16 cellular contexts compared by ENCODE assay signal in the genomic region with DNA sequence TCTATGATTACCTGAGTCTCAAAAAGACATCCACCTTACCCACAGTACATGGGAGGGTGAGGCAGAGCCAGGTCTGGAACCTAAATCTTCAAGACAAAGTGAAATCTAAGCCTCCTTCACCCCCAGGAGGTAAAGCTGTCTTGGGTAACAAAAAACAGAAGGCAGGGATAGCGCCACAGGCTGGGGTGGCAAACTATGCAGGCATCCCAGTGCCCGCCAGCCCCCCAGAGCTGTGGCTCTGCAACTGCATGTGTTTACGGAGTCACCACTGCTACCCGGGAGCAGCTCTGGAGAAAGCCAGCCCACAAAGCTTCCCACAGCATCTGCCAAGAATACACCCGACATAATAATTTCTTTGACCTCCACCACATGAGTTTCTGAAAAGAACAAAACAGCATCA.
"Had no signal": no experiment of that assay in that cellular context is flagged by ENCODE, and none has a peak within 500 bp of the region (broad histone marks: within the 10 kb centered on the region; RNA-seq: fewer than 3 reads in every experiment).

No MANE protein-coding gene starts in this region.

- DNase-seq: activated CD4-positive, alpha-beta T cell treated with anti-CD3 and anti-CD28 coated beads, Interleukin-2, amount 50 U/mL, for 1 hour; activated CD8-positive, alpha-beta memory T cell treated with anti-CD3 and anti-CD28 coated beads for 24 hours; activated gamma-delta T cell treated with Interleukin-2 at 50 U/mL for 16 hours; amniotic stem cell; body of pancreas; colonic mucosa; effector CD4-positive, alpha-beta T cell; foreskin keratinocyte; glutamatergic neuron; naive B cell; small intestine; stimulated activated CD4-positive, alpha-beta T cell treated with anti-CD3 and anti-CD28 coated beads, Interleukin-4, amount 100 ng/mL, for 4 hours; stimulated activated CD8-positive, alpha-beta memory T cell treated with anti-CD3 and anti-CD28 coated beads, Interleukin-4, amount 100 ng/mL, for 48 hours; stimulated activated naive CD4-positive, alpha-beta T cell treated with Interleukin-2 at 50 U/mL for 16 hours; uterus had no signal

- ATAC-seq: body of pancreas, foreskin keratinocyte, left lobe of liver had no signal
